1 cellular context compared by ENCODE assay signal in the genomic region with DNA sequence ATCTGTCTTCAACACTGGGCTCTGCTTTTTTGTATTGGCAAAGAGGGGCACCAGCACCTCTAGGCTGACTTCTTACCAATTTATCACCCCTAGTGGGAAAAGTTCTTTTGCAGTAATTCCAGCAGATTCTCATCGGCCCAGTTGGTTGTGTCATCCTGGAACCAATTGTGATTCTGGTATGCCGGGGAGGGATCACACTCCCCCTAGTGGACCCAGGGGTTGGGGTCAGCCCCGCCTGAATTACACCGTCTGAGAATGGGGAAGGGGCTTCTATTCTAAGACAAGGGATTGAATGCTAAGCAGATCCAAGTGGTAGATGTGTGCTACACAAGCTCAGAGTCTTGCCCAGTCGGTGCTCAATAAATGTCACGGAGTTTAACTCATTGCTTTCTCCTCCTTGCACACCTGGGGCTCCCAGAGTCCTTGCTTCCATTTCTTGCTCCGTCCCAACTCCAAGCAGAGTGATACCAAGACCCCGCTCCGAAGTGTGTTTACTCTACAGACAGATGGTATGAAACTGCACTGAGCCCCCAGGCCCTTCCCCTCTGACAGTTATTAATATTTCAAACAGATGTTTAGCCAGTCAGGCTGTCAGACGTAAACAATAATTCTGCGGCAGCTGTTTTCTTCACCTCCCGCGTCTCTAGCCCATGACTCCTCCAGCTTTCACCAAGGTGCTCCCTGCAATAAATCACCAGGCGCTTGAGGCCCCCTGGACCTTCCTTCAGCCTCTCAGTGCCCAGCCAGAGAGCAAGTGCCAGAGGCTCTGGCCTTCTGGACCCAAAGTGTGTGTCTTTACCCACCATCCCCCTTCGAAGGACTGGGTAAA.
TF ChIP-seq lines count a peak whose summit lies in the region.

No MANE protein-coding gene starts in this region.

TF ChIP-seq in HepG2, 621 proteins besides CTCF, POLR2A, EP300 and RAD21 (continues in another document):
- TF ChIP-seq, protein P1, sequence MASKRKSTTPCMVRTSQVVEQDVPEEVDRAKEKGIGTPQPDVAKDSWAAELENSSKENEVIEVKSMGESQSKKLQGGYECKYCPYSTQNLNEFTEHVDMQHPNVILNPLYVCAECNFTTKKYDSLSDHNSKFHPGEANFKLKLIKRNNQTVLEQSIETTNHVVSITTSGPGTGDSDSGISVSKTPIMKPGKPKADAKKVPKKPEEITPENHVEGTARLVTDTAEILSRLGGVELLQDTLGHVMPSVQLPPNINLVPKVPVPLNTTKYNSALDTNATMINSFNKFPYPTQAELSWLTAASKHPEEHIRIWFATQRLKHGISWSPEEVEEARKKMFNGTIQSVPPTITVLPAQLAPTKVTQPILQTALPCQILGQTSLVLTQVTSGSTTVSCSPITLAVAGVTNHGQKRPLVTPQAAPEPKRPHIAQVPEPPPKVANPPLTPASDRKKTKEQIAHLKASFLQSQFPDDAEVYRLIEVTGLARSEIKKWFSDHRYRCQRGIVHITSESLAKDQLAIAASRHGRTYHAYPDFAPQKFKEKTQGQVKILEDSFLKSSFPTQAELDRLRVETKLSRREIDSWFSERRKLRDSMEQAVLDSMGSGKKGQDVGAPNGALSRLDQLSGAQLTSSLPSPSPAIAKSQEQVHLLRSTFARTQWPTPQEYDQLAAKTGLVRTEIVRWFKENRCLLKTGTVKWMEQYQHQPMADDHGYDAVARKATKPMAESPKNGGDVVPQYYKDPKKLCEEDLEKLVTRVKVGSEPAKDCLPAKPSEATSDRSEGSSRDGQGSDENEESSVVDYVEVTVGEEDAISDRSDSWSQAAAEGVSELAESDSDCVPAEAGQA (IDR thresholded peaks at IDR 0.05; ENCODE audit: low read depth), result no peak
- TF ChIP-seq, protein P1 (CRISPR knock-in tag; IDR thresholded peaks at IDR 0.05; ENCODE audit: borderline replicate concordance), result no peak
- TF ChIP-seq, protein P2, sequence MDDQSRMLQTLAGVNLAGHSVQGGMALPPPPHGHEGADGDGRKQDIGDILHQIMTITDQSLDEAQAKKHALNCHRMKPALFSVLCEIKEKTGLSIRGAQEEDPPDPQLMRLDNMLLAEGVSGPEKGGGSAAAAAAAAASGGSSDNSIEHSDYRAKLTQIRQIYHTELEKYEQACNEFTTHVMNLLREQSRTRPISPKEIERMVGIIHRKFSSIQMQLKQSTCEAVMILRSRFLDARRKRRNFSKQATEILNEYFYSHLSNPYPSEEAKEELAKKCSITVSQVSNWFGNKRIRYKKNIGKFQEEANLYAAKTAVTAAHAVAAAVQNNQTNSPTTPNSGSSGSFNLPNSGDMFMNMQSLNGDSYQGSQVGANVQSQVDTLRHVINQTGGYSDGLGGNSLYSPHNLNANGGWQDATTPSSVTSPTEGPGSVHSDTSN (CRISPR knock-in tag; IDR thresholded peaks at IDR 0.05; ENCODE audit: borderline replicate concordance), result no peak
- TF ChIP-seq ZBTB8A (CRISPR knock-in tag; IDR thresholded peaks at IDR 0.05; ENCODE audit: borderline replicate concordance, low read depth) (no peak), SMC3 (IDR thresholded peaks at IDR 0.05; ENCODE audit: low read length) (peak; percentile 31; the same call in 1 of the 2 replicates), TEAD3 (CRISPR knock-in tag; optimal IDR thresholded peaks at IDR 0.05; ENCODE audit: borderline replicate concordance) (peak; percentile 51), SYNCRIP (IDR thresholded peaks at IDR 0.05; ENCODE audit: insufficient read depth, low read depth, low read length) (no peak), BHLHE40 (IDR thresholded peaks at IDR 0.05; ENCODE audit: low read length) (no peak), GTF2F1 (IDR thresholded peaks at IDR 0.05; ENCODE audit: low read length) (no peak), IKZF4 (CRISPR knock-in tag; IDR thresholded peaks at IDR 0.05; ENCODE audit: borderline replicate concordance, low read depth, not compliant biosample characterization) (no peak), DPF2 (CRISPR knock-in tag; IDR thresholded peaks at IDR 0.05; ENCODE audit: borderline replicate concordance, low read depth) (no peak), ZFP36L2 (CRISPR knock-in tag; IDR thresholded peaks at IDR 0.05) (no peak), NFE2L1 (CRISPR knock-in tag; IDR thresholded peaks at IDR 0.05; ENCODE audit: borderline replicate concordance) (no peak), U2AF2 (IDR thresholded peaks at IDR 0.05; ENCODE audit: low read depth, low read length) (no peak)
- TF ChIP-seq, protein P3, sequence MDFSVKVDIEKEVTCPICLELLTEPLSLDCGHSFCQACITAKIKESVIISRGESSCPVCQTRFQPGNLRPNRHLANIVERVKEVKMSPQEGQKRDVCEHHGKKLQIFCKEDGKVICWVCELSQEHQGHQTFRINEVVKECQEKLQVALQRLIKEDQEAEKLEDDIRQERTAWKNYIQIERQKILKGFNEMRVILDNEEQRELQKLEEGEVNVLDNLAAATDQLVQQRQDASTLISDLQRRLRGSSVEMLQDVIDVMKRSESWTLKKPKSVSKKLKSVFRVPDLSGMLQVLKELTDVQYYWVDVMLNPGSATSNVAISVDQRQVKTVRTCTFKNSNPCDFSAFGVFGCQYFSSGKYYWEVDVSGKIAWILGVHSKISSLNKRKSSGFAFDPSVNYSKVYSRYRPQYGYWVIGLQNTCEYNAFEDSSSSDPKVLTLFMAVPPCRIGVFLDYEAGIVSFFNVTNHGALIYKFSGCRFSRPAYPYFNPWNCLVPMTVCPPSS (IDR thresholded peaks at IDR 0.05), result no peak
- TF ChIP-seq, protein P4, sequence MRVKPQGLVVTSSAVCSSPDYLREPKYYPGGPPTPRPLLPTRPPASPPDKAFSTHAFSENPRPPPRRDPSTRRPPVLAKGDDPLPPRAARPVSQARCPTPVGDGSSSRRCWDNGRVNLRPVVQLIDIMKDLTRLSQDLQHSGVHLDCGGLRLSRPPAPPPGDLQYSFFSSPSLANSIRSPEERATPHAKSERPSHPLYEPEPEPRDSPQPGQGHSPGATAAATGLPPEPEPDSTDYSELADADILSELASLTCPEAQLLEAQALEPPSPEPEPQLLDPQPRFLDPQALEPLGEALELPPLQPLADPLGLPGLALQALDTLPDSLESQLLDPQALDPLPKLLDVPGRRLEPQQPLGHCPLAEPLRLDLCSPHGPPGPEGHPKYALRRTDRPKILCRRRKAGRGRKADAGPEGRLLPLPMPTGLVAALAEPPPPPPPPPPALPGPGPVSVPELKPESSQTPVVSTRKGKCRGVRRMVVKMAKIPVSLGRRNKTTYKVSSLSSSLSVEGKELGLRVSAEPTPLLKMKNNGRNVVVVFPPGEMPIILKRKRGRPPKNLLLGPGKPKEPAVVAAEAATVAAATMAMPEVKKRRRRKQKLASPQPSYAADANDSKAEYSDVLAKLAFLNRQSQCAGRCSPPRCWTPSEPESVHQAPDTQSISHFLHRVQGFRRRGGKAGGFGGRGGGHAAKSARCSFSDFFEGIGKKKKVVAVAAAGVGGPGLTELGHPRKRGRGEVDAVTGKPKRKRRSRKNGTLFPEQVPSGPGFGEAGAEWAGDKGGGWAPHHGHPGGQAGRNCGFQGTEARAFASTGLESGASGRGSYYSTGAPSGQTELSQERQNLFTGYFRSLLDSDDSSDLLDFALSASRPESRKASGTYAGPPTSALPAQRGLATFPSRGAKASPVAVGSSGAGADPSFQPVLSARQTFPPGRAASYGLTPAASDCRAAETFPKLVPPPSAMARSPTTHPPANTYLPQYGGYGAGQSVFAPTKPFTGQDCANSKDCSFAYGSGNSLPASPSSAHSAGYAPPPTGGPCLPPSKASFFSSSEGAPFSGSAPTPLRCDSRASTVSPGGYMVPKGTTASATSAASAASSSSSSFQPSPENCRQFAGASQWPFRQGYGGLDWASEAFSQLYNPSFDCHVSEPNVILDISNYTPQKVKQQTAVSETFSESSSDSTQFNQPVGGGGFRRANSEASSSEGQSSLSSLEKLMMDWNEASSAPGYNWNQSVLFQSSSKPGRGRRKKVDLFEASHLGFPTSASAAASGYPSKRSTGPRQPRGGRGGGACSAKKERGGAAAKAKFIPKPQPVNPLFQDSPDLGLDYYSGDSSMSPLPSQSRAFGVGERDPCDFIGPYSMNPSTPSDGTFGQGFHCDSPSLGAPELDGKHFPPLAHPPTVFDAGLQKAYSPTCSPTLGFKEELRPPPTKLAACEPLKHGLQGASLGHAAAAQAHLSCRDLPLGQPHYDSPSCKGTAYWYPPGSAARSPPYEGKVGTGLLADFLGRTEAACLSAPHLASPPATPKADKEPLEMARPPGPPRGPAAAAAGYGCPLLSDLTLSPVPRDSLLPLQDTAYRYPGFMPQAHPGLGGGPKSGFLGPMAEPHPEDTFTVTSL (CRISPR knock-in tag; IDR thresholded peaks at IDR 0.05; ENCODE audit: borderline replicate concordance), result no peak
- TF ChIP-seq, protein P5, sequence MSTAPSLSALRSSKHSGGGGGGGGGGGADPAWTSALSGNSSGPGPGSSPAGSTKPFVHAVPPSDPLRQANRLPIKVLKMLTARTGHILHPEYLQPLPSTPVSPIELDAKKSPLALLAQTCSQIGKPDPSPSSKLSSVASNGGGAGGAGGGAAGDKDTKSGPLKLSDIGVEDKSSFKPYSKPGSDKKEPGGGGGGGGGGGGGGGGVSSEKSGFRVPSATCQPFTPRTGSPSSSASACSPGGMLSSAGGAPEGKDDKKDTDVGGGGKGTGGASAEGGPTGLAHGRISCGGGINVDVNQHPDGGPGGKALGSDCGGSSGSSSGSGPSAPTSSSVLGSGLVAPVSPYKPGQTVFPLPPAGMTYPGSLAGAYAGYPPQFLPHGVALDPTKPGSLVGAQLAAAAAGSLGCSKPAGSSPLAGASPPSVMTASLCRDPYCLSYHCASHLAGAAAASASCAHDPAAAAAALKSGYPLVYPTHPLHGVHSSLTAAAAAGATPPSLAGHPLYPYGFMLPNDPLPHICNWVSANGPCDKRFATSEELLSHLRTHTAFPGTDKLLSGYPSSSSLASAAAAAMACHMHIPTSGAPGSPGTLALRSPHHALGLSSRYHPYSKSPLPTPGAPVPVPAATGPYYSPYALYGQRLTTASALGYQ (CRISPR knock-in tag; IDR thresholded peaks at IDR 0.05), result no peak
- TF ChIP-seq, protein P6, sequence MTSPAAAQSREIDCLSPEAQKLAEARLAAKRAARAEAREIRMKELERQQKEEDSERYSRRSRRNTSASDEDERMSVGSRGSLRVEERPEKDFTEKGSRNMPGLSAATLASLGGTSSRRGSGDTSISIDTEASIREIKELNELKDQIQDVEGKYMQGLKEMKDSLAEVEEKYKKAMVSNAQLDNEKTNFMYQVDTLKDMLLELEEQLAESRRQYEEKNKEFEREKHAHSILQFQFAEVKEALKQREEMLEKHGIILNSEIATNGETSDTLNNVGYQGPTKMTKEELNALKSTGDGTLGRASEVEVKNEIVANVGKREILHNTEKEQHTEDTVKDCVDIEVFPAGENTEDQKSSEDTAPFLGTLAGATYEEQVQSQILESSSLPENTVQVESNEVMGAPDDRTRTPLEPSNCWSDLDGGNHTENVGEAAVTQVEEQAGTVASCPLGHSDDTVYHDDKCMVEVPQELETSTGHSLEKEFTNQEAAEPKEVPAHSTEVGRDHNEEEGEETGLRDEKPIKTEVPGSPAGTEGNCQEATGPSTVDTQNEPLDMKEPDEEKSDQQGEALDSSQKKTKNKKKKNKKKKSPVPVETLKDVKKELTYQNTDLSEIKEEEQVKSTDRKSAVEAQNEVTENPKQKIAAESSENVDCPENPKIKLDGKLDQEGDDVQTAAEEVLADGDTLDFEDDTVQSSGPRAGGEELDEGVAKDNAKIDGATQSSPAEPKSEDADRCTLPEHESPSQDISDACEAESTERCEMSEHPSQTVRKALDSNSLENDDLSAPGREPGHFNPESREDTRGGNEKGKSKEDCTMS (CRISPR knock-in tag; conservative IDR thresholded peaks at IDR 0.05), result no peak
- TF ChIP-seq, protein P7, sequence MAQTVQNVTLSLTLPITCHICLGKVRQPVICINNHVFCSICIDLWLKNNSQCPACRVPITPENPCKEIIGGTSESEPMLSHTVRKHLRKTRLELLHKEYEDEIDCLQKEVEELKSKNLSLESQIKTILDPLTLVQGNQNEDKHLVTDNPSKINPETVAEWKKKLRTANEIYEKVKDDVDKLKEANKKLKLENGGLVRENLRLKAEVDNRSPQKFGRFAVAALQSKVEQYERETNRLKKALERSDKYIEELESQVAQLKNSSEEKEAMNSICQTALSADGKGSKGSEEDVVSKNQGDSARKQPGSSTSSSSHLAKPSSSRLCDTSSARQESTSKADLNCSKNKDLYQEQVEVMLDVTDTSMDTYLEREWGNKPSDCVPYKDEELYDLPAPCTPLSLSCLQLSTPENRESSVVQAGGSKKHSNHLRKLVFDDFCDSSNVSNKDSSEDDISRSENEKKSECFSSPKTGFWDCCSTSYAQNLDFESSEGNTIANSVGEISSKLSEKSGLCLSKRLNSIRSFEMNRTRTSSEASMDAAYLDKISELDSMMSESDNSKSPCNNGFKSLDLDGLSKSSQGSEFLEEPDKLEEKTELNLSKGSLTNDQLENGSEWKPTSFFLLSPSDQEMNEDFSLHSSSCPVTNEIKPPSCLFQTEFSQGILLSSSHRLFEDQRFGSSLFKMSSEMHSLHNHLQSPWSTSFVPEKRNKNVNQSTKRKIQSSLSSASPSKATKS (CRISPR knock-in tag; IDR thresholded peaks at IDR 0.05), result no peak
- TF ChIP-seq, protein P8, sequence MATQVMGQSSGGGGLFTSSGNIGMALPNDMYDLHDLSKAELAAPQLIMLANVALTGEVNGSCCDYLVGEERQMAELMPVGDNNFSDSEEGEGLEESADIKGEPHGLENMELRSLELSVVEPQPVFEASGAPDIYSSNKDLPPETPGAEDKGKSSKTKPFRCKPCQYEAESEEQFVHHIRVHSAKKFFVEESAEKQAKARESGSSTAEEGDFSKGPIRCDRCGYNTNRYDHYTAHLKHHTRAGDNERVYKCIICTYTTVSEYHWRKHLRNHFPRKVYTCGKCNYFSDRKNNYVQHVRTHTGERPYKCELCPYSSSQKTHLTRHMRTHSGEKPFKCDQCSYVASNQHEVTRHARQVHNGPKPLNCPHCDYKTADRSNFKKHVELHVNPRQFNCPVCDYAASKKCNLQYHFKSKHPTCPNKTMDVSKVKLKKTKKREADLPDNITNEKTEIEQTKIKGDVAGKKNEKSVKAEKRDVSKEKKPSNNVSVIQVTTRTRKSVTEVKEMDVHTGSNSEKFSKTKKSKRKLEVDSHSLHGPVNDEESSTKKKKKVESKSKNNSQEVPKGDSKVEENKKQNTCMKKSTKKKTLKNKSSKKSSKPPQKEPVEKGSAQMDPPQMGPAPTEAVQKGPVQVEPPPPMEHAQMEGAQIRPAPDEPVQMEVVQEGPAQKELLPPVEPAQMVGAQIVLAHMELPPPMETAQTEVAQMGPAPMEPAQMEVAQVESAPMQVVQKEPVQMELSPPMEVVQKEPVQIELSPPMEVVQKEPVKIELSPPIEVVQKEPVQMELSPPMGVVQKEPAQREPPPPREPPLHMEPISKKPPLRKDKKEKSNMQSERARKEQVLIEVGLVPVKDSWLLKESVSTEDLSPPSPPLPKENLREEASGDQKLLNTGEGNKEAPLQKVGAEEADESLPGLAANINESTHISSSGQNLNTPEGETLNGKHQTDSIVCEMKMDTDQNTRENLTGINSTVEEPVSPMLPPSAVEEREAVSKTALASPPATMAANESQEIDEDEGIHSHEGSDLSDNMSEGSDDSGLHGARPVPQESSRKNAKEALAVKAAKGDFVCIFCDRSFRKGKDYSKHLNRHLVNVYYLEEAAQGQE (IDR thresholded peaks at IDR 0.05; ENCODE audit: borderline replicate concordance in 1 of 2, low read depth in 1 of 2, low read length in 2 of 2), result no peak
